Comparison of ENCODE assay signal across 8 cellular contexts in genomic region chr17:35373532-35373983, GRCh38. TPM values are rescaled to one million over a fixed set of nuclear protein-coding genes. Genes with fewer than 3 reads are reported as not detected.
DNase-seq lines count a peak whose midpoint lies in the region; ATAC-seq and TF ChIP-seq lines count a peak whose summit lies in the region.

Gene SLFN11 (minus strand): TSS chr17:35373621. CDS start chr17:35363807, 9,814 bp downstream.

- peaks cover 0 to 43% of the 10 kb centered on the region in 2 donors for H3K27me3 ChIP-seq in left lung

- DNase-seq in CD1c-positive myeloid dendritic cell (ENCODE audit: extremely low spot score) (peak; percentile 88), NCI-H2081 treated with DMSO at 0.1 percent for 48 hours (lab: John Stamatoyannopoulos, UW) (peak; percentile 35), coronary artery (ENCODE audit: low spot score) (peak; percentile 92), left lung (peak; percentile 90 to 91)
- DNase-seq in activated CD4-positive, alpha-beta T cell treated with anti-CD3 and anti-CD28 coated beads, Interleukin-2, amount 50 U/mL, for 1 hour: peak; percentile 74
- peak; percentile 89 to 90 for DNase-seq in stimulated activated CD4-positive, alpha-beta T cell treated with anti-CD3 and anti-CD28 coated beads, Interleukin-2, amount 100 ng/mL, for 48 hours

- H3K27ac ChIP-seq in coronary artery: peak within 1 kb of the TSS; percentile 89 to 96
- H3K27ac ChIP-seq in left lung: peak within 1 kb of the TSS; percentile 93 to 95

- no peaks in the 10 kb centered on the region for H3K9me3 ChIP-seq in left lung

- TF ChIP-seq CTCF in coronary artery (IDR thresholded peaks at IDR 0.05) (no peak), left lung (IDR thresholded peaks at IDR 0.05) (no peak)

- peaks cover 0 to 6% of the 10 kb centered on the region in 2 donors for H3K36me3 ChIP-seq in left lung

- ATAC-seq in GM21576 (IDR thresholded peaks at IDR 0.05; ENCODE audit: unreplicated experiment) (peak; percentile 50), left lung (peak; percentile 92), GM21619 (IDR thresholded peaks at IDR 0.05; ENCODE audit: unreplicated experiment) (no peak)

- H3K4me3 ChIP-seq in coronary artery: peak within 1 kb of the TSS; percentile 84
- peak within 1 kb of the TSS; percentile 42 to 56 for H3K4me3 ChIP-seq in left lung

- peaks cover 14 to 83% of the 10 kb centered on the region in 2 donors for H3K4me1 ChIP-seq in left lung

- intact Hi-C loops in left lung (cut with DNase I): no loop called here

RNA-seq across cellular contexts. Expression of gene SLFN11, which starts in this region (rescaled TPM):
- total RNA-seq in left lung: 10 to 100 TPM; 53.2 to 92.7 TPM

Comparison
In these comparisons a context has a peak if more than half of its experiments do, and no peak if none do; other contexts are left out.
1. DNase-seq: peak in every context shown above with its lines; median percentile 92 in coronary artery; 90 in left lung; 90 in stimulated activated CD4-positive, alpha-beta T cell treated with anti-CD3 and anti-CD28 coated beads, Interleukin-2, amount 100 ng/mL, for 48 hours; 88 in CD1c-positive myeloid dendritic cell; 74 in activated CD4-positive, alpha-beta T cell treated with anti-CD3 and anti-CD28 coated beads, Interleukin-2, amount 50 U/mL, for 1 hour; 35 in NCI-H2081 treated with DMSO at 0.1 percent for 48 hours.